ENCODE assay signal across 10 cellular contexts in the genomic region with DNA sequence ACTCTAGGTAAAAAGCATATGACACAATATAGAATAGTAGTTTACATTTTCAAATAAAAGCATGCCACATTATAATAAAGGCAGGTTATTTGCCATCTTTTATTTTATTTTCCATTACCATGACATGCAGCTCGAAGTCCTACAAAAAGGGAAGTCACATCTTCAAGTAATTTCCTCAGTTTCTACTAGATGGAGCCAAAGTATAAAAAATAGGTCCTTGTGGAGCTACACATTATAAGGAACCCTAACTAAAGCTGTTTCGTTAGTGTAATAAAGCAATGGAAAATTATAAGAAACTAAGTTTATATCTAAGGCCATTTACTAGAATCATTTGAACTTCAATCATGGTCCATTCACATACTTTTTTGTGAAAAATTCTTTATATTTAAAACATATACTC.
DNase-seq lines count a peak whose midpoint lies in the region; ATAC-seq and TF ChIP-seq lines count a peak whose summit lies in the region.
"Had no signal": no experiment of that assay in that cellular context is flagged by ENCODE, and none has a peak within 500 bp of the region (broad histone marks: within the 10 kb centered on the region; RNA-seq: fewer than 3 reads in every experiment).

No MANE protein-coding gene starts in this region.

- no peak overlapping the region for H2AFZ ChIP-seq in OCI-LY7 (ENCODE audit: low read length)

- no peak overlapping the region for H3K27ac Mint-ChIP-seq in naive thymus-derived CD8-positive, alpha-beta T cell
- H3K27ac Mint-ChIP-seq: activated CD8-positive, alpha-beta T cell treated with anti-CD3 and anti-CD28 coated beads, Interleukin-2, amount 10 ng/mL, durations not matched to agents 7 days and 5 days had no signal

- no peak overlapping the region for H3K4me3 ChIP-seq in A673 (ENCODE audit: low read depth, low read length, poor library complexity, severe bottlenecking)
- H3K4me3 ChIP-seq in OCI-LY7 (ENCODE audit: low read depth, low read length, poor library complexity, severe bottlenecking), result no peak overlapping the region
- no peak overlapping the region for H3K4me3 ChIP-seq in fibroblast of mammary gland (ENCODE audit: control insufficient read depth, low read depth, low read length)

- intact Hi-C loops in A673 (cut with micrococcal nuclease; ENCODE audit: unreplicated experiment) (loop anchor here (10.0 kb wide), 2 partner anchors 962 to 1962 kb away; a partner anchor contains a TSS), OCI-LY7 (cut with micrococcal nuclease; ENCODE audit: unreplicated experiment) (loop anchor here (10.0 kb wide), 2 partner anchors 1522 to 1822 kb away; no protein-coding TSS in a partner anchor)

- peak; percentile 53 for TF ChIP-seq CTCF in A673 (conservative IDR thresholded peaks at IDR 0.05; ENCODE audit: low read depth, low read length)
- peak; percentile 73 for TF ChIP-seq CTCF in OCI-LY7 (conservative IDR thresholded peaks at IDR 0.05; ENCODE audit: low read length)
- TF ChIP-seq CTCF in fibroblast of mammary gland (conservative IDR thresholded peaks at IDR 0.05; ENCODE audit: control insufficient read depth, insufficient read depth, low read depth, low read length), result peak; percentile 21

- no TSS peak for BruUV-seq in A673 (replicated peaks; lab: Mats Ljungman, UMichigan)
- no TSS peak for BruUV-seq in OCI-LY7 (replicated peaks; lab: Mats Ljungman, UMichigan)

- H3K36me3 Mint-ChIP-seq in naive thymus-derived CD8-positive, alpha-beta T cell, result no peaks in the 10 kb centered on the region

- H3K9me3 Mint-ChIP-seq in naive thymus-derived CD8-positive, alpha-beta T cell, result no peaks in the 10 kb centered on the region

- no peak for ATAC-seq in HG02571 (IDR thresholded peaks at IDR 0.05; ENCODE audit: unreplicated experiment)
- no peak for ATAC-seq in naive thymus-derived CD8-positive, alpha-beta T cell
- ATAC-seq: activated CD8-positive, alpha-beta T cell treated with anti-CD3 and anti-CD28 coated beads, Interleukin-2, amount 10 ng/mL, durations not matched to agents 7 days and 5 days had no signal

- no peaks in the 10 kb centered on the region for H3K36me3 ChIP-seq in A673 (ENCODE audit: insufficient read depth, low read length, poor library complexity, severe bottlenecking)
- H3K36me3 ChIP-seq in OCI-LY7 (ENCODE audit: insufficient read depth, low read length), result no peaks in the 10 kb centered on the region

- no peak overlapping the region for H3K4me3 Mint-ChIP-seq in naive thymus-derived CD8-positive, alpha-beta T cell
- H3K4me3 Mint-ChIP-seq: activated CD8-positive, alpha-beta T cell treated with anti-CD3 and anti-CD28 coated beads, Interleukin-2, amount 10 ng/mL, durations not matched to agents 7 days and 5 days had no signal

- no peaks in the 10 kb centered on the region for H3K27me3 ChIP-seq in A673 (replicated peaks; ENCODE audit: insufficient read depth, low read depth, low read length, poor library complexity)

- no peaks in the 10 kb centered on the region for H3K4me1 Mint-ChIP-seq in naive thymus-derived CD8-positive, alpha-beta T cell

- peak; percentile 40 for DNase-seq in A673 (ENCODE audit: low spot score)
- DNase-seq in KG1 (lab: John Stamatoyannopoulos, UW), result peak; percentile 7
- DNase-seq in OCI-LY7 (ENCODE audit: low spot score), result peak; percentile 22
- DNase-seq in fibroblast of mammary gland (ENCODE audit: low read depth), result peak; percentile 24
- no peak for DNase-seq in COLO668 (lab: John Stamatoyannopoulos, UW; ENCODE audit: unreplicated experiment)
- no peak for DNase-seq in stimulated activated CD4-positive, alpha-beta T cell treated with anti-CD3 and anti-CD28 coated beads, Interleukin-2, amount 100 ng/mL, for 24 hours
- no peak for DNase-seq in naive thymus-derived CD8-positive, alpha-beta T cell
- DNase-seq: activated CD8-positive, alpha-beta T cell treated with anti-CD3 and anti-CD28 coated beads, Interleukin-2, amount 10 ng/mL, durations not matched to agents 7 days and 5 days; Caco-2 had no signal

- no peaks in the 10 kb centered on the region for H3K9me2 ChIP-seq in OCI-LY7 (ENCODE audit: insufficient read depth, low read length)

- peaks cover 0 to 2% (median 0%) of the 10 kb centered on the region in 5 donors for H3K27me3 Mint-ChIP-seq in naive thymus-derived CD8-positive, alpha-beta T cell

- H3K79me2 ChIP-seq in OCI-LY7 (ENCODE audit: insufficient read depth, low read depth, low read length), result no peaks in the 10 kb centered on the region

- no peaks in the 10 kb centered on the region for H3K9me3 ChIP-seq in A673 (ENCODE audit: low read depth, low read length, poor library complexity, severe bottlenecking)
- H3K9me3 ChIP-seq in OCI-LY7 (ENCODE audit: low read length), result no peaks in the 10 kb centered on the region
- H3K9me3 ChIP-seq: Caco-2 had no signal

- POLR2A ChIA-PET in A673 (lab: Charles Lee; ENCODE audit: low non-redundant PET), result no interaction called here
- POLR2A ChIA-PET in OCI-LY7 (lab: Charles Lee), result interaction anchor here (0.6 to 1.0 kb wide), 2 partner anchors 11 to 12 kb away, joined by 3 to 5 read pairs; no protein-coding TSS in a partner anchor
- POLR2A ChIA-PET in naive thymus-derived CD8-positive, alpha-beta T cell (lab: Charles Lee), result no interaction called here

- no peaks in the 10 kb centered on the region for H3K4me1 ChIP-seq in A673 (ENCODE audit: insufficient read depth, low read length, poor library complexity, severe bottlenecking)
- H3K4me1 ChIP-seq in OCI-LY7 (ENCODE audit: insufficient read depth, low read length, poor library complexity, severe bottlenecking), result no peaks in the 10 kb centered on the region
- H3K4me1 ChIP-seq: Caco-2 had no signal

- CTCF ChIA-PET in A673 (lab: Charles Lee) (interaction anchor here (0.6 to 1.6 kb wide), 3 partner anchors 443 to 1963 kb away, joined by 3 to 5 read pairs (median 4); no protein-coding TSS in a partner anchor), OCI-LY7 (lab: Charles Lee; ENCODE audit: unreplicated experiment) (no interaction called here)

- H3K27ac ChIP-seq in A673 (ENCODE audit: low read depth, low read length, poor library complexity, severe bottlenecking) (no peak overlapping the region), OCI-LY7 (ENCODE audit: low read depth, low read length, poor library complexity, severe bottlenecking) (no peak overlapping the region)

- no peak overlapping the region for H3K4me2 ChIP-seq in OCI-LY7 (ENCODE audit: low read length)

- no peaks in the 10 kb centered on the region for H4K20me1 ChIP-seq in OCI-LY7 (ENCODE audit: insufficient read depth, low read length)

Comparison
In these comparisons a context has a peak if more than half of its experiments do, and no peak if none do; other contexts are left out.
1. DNase-seq: peak in A673 (single experiment), KG1 (single experiment), OCI-LY7 (single experiment) and fibroblast of mammary gland (single experiment); none in COLO668 (single experiment), stimulated activated CD4-positive, alpha-beta T cell treated with anti-CD3 and anti-CD28 coated beads, Interleukin-2, amount 100 ng/mL, for 24 hours (0 of 2) and naive thymus-derived CD8-positive, alpha-beta T cell (0 of 10).
2. CTCF ChIP-seq: peak in every context shown above with its lines; median percentile 73 in OCI-LY7; 53 in A673; 21 in fibroblast of mammary gland.